9 cellular contexts compared by ENCODE assay signal in genomic region chr6:90469906-90470305, GRCh38.
"Had no signal": no experiment of that assay in that cellular context is flagged by ENCODE, and none has a peak within 500 bp of the region (broad histone marks: within the 10 kb centered on the region; RNA-seq: fewer than 3 reads in every experiment).

No MANE protein-coding gene starts in this region.

- DNase-seq: activated effector memory CD4-positive, alpha-beta T cell treated with Interleukin-2 at 50 U/mL for 16 hours; colonic mucosa; mesenchymal stem cell; occipital lobe; transverse colon had no signal

- H3K36me3 Mint-ChIP-seq: activated naive CD4-positive, alpha-beta T cell treated with anti-CD3 and anti-CD28 coated beads, Interleukin-2, amount 50 U/mL, for 72 hours; natural killer cell treated with Interleukin-12 subunit alpha and Interleukin-12 subunit beta and Interleukin-15 and Interleukin-18, amount 100 ng/mL, for 72 hours had no signal

- H3K4me3 ChIP-seq: colonic mucosa, skin epidermis, transverse colon had no signal

- H3K4me1 ChIP-seq: colonic mucosa, transverse colon had no signal

- H3K9me3 Mint-ChIP-seq: activated naive CD4-positive, alpha-beta T cell treated with anti-CD3 and anti-CD28 coated beads, Interleukin-2, amount 50 U/mL, for 72 hours; natural killer cell treated with Interleukin-12 subunit alpha and Interleukin-12 subunit beta and Interleukin-15 and Interleukin-18, amount 100 ng/mL, for 72 hours had no signal

- ATAC-seq: activated naive CD4-positive, alpha-beta T cell treated with anti-CD3 and anti-CD28 coated beads, Interleukin-2, amount 50 U/mL, for 72 hours; natural killer cell treated with Interleukin-12 subunit alpha and Interleukin-12 subunit beta and Interleukin-15 and Interleukin-18, amount 100 ng/mL, for 72 hours had no signal

- H3K36me3 ChIP-seq: colonic mucosa, transverse colon had no signal

- H3K27me3 ChIP-seq: colonic mucosa, transverse colon had no signal

- H3K9me3 ChIP-seq: colonic mucosa, transverse colon had no signal

- H3K27ac Mint-ChIP-seq: activated naive CD4-positive, alpha-beta T cell treated with anti-CD3 and anti-CD28 coated beads, Interleukin-2, amount 50 U/mL, for 72 hours; natural killer cell treated with Interleukin-12 subunit alpha and Interleukin-12 subunit beta and Interleukin-15 and Interleukin-18, amount 100 ng/mL, for 72 hours; T-helper 2 cell treated with Interferon-gamma antibody and Interleukin-4, amounts not matched to agents 5 μg/mL and 100 μg/mL, for 36 hours had no signal

- H3K27ac ChIP-seq: colonic mucosa, skin epidermis, transverse colon had no signal

- H3K4me3 Mint-ChIP-seq: natural killer cell treated with Interleukin-12 subunit alpha and Interleukin-12 subunit beta and Interleukin-15 and Interleukin-18, amount 100 ng/mL, for 72 hours; T-helper 2 cell treated with Interferon-gamma antibody and Interleukin-4, amounts not matched to agents 5 μg/mL and 100 μg/mL, for 36 hours had no signal
